27 cellular contexts compared by ENCODE assay signal in the genomic region with DNA sequence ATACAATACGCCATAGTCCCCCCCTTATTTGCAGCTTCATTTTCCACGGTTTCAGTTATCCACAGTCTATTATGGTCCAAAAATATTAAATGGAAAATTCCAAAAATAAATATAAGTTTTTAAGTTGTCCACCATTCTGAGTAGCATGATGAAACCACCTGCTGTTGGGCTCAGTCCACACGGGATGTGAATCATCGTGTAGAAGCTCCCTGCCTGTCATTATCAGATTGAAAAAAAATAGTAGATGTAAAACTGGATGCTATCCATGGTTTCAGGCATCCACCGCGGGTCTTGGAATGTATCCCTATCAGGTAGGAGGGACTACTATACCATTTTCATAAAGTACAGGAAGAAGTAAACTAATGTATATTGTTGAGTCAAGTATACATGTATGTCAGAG.
DNase-seq lines count a peak whose midpoint lies in the region; ATAC-seq and TF ChIP-seq lines count a peak whose summit lies in the region.
"Had no signal": no experiment of that assay in that cellular context is flagged by ENCODE, and none has a peak within 500 bp of the region (broad histone marks: within the 10 kb centered on the region; RNA-seq: fewer than 3 reads in every experiment).

No MANE protein-coding gene starts in this region.

- no peak overlapping the region for H3K4me3 ChIP-seq in cardiac fibroblast (replicated peaks in 1 of 2; ENCODE audit: low read depth in 2 of 2, low read length in 2 of 2)
- H3K4me3 ChIP-seq: esophagus muscularis mucosa, gastroesophageal sphincter, GM12878, hepatocyte, neural progenitor cell, right atrium auricular region, spleen had no signal

- no peak for ATAC-seq in HG02938 (IDR thresholded peaks at IDR 0.05; ENCODE audit: unreplicated experiment)
- no peak for ATAC-seq in stimulated activated naive CD8-positive, alpha-beta T cell treated with anti-CD3 and anti-CD28 coated beads, Interleukin-15, Interleukin-2, amounts not matched to agents 100 U/mL and 50 U/mL, for 24 hours
- ATAC-seq: activated CD4-positive, alpha-beta T cell treated with anti-CD3 and anti-CD28 coated beads for 36 hours; activated naive CD8-positive, alpha-beta T cell treated with anti-CD3 and anti-CD28 coated beads, Interleukin-2, amount 50 U/mL, for 24 hours; effector memory CD8-positive, alpha-beta T cell; gastroesophageal sphincter; GM12878; T-helper 17 cell had no signal

- TF ChIP-seq CTCF in cardiac fibroblast (IDR thresholded peaks at IDR 0.05; ENCODE audit: low read depth, low read length), result no peak

- DNase-seq in ELR (ENCODE audit: low read depth), result peak; percentile 56
- DNase-seq in M059J (ENCODE audit: low read depth), result peak; percentile 44
- peak; percentile 6 to 52 for DNase-seq in cardiac fibroblast (ENCODE audit: low read depth in 2 of 2)
- DNase-seq in lung microvascular endothelial cell (ENCODE audit: low read depth in 2 of 2), result peak; percentile 31 to 87
- DNase-seq in stimulated activated naive CD8-positive, alpha-beta T cell treated with anti-CD3 and anti-CD28 coated beads, Interleukin-15, Interleukin-2, amounts not matched to agents 100 U/mL and 50 U/mL, for 24 hours, result no peak
- DNase-seq in NCI-H1436 (lab: John Stamatoyannopoulos, UW), result no peak
- DNase-seq: activated CD4-positive, alpha-beta T cell treated with anti-CD3 and anti-CD28 coated beads for 36 hours; activated naive CD8-positive, alpha-beta T cell treated with anti-CD3 and anti-CD28 coated beads, Interleukin-2, amount 50 U/mL, for 24 hours; activated T-cell treated with anti-CD3 and anti-CD28 coated beads, Interleukin-2, amount 50 U/mL, for 1 hour; DND-41; effector memory CD8-positive, alpha-beta T cell; mesenchymal stem cell; NCI-H1105 treated with DMSO at 0.1 percent for 48 hours; NCI-H2081; NCI-H345; NCI-H774; spleen; stimulated activated CD4-positive, alpha-beta T cell treated with anti-CD3 and anti-CD28 coated beads, Interleukin-4, amount 100 ng/mL, for 1 hour; T-helper 17 cell; trophoblast cell had no signal

Comparison
In these comparisons a context has a peak if more than half of its experiments do, and no peak if none do; other contexts are left out.
1. DNase-seq: peak in ELR (single experiment), M059J (single experiment), cardiac fibroblast (2 of 2) and lung microvascular endothelial cell (2 of 2); none in stimulated activated naive CD8-positive, alpha-beta T cell treated with anti-CD3 and anti-CD28 coated beads, Interleukin-15, Interleukin-2, amounts not matched to agents 100 U/mL and 50 U/mL, for 24 hours (single experiment) and NCI-H1436 (single experiment).